ENCODE assay signal across 15 cellular contexts in genomic region chr12:25699454-25699853, GRCh38.
"Had no signal": no experiment of that assay in that cellular context is flagged by ENCODE, and none has a peak within 500 bp of the region (broad histone marks: within the 10 kb centered on the region; RNA-seq: fewer than 3 reads in every experiment).

No MANE protein-coding gene starts in this region.

- H3K4me3 ChIP-seq: left ventricle myocardium inferior, tibial nerve, uterus had no signal

- H3K36me3 ChIP-seq: left ventricle myocardium inferior, neutrophil, tibial nerve, uterus had no signal

- H3K27me3 ChIP-seq: neutrophil, tibial nerve, uterus had no signal

- H3K4me1 ChIP-seq: left ventricle myocardium inferior, uterus had no signal

- DNase-seq: activated CD4-positive, alpha-beta memory T cell treated with anti-CD3 and anti-CD28 coated beads for 36 hours; activated CD4-positive, alpha-beta T cell treated with anti-CD3 and anti-CD28 coated beads for 36 hours; activated effector memory CD4-positive, alpha-beta T cell treated with anti-CD3 and anti-CD28 coated beads, Interleukin-2, amount 50 U/mL, for 16 hours; activated T-cell treated with anti-CD3 and anti-CD28 coated beads, Interleukin-2, amount 50 U/mL, for 4 hours; amygdala; erythroblast; hippocampal formation; left ventricle myocardium inferior; mesendoderm; natural killer cell; stimulated activated naive CD4-positive, alpha-beta T cell; T-helper 2 cell; uterus had no signal

- H3K9me3 ChIP-seq: neutrophil, uterus had no signal
